In the genomic region with DNA sequence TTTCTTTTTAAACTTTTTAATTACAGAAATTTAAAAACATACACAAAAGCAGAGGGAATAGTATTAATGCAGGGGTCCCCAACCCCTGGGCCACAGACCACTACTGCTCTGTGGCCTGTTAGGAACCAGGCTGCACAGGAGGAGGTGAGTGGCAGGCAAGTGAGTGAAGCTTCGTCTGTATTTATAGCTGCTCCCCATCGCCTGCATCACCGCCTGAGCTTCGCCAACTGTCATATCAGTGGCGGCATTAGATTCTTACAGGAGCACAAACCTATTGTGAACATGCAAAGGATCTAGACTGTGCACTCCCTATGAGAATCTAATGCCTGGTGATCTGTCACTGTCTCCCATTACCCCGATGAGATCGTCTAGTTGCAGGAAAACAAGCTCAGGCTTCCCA, we compare ENCODE assay signal across 23 cellular contexts. TPM values are rescaled to one million over a fixed set of nuclear protein-coding genes. Genes with fewer than 3 reads are reported as not detected.
"Had no signal": no experiment of that assay in that cellular context is flagged by ENCODE, and none has a peak within 500 bp of the region (broad histone marks: within the 10 kb centered on the region; RNA-seq: fewer than 3 reads in every experiment).

No MANE protein-coding gene starts in this region.

- ATAC-seq: gastroesophageal sphincter, left lung, right cardiac atrium, WTC11 had no signal

- H3K36me3 Mint-ChIP-seq: WTC11 had no signal

- H3K9me3 Mint-ChIP-seq: nephron progenitor cell, WTC11 had no signal

- H3K27ac Mint-ChIP-seq: nephron progenitor cell, WTC11 had no signal

- H3K4me3 Mint-ChIP-seq: activated CD8-positive, alpha-beta T cell treated with anti-CD3 and anti-CD28 coated beads, Interleukin-2, amount 10 ng/mL, durations not matched to agents 7 days and 5 days; nephron progenitor cell; WTC11 had no signal

- H3K27me3 ChIP-seq: ascending aorta, breast epithelium, gastroesophageal sphincter, left lung, transverse colon had no signal

- DNase-seq: activated CD4-positive, alpha-beta T cell treated with anti-CD3 and anti-CD28 coated beads for 4 hours; hippocampal formation; kidney; left lung; mucosa of descending colon; nephron progenitor cell; occipital lobe; right cardiac atrium; stimulated activated CD4-positive, alpha-beta T cell treated with anti-CD3 and anti-CD28 coated beads, Interleukin-15, amount 100 ng/mL, for 24 hours; stimulated activated CD4-positive, alpha-beta T cell treated with anti-CD3 and anti-CD28 coated beads, Interleukin-4, amount 100 ng/mL, for 1 hour; substantia nigra; transverse colon had no signal

- H3K4me3 ChIP-seq: ascending aorta, breast epithelium, gastroesophageal sphincter, left lung, mucosa of descending colon, SK-N-MC, skin epidermis, transverse colon had no signal

- H3K27ac ChIP-seq: ascending aorta, breast epithelium, left lung, SK-N-MC, skin epidermis had no signal

- H3K36me3 ChIP-seq: ascending aorta, breast epithelium, left lung, transverse colon had no signal

- FAIRE-seq: kidney, TTC549 had no signal

- H3K4me1 ChIP-seq: ascending aorta, breast epithelium, left lung had no signal

- H3K4me1 Mint-ChIP-seq: nephron progenitor cell, WTC11 had no signal

- H3K9me3 ChIP-seq: ascending aorta, breast epithelium, gastroesophageal sphincter, left lung, mucosa of descending colon, transverse colon had no signal

RNA-seq across cellular contexts. Expression of gene CCR9, which starts 22.4 kb away (rescaled TPM):
- total RNA-seq: ascending aorta, breast epithelium, dermis microvascular lymphatic vessel endothelial cell, gastroesophageal sphincter, posterior vena cava, right cardiac atrium, WTC11 had no signal
- polyA plus RNA-seq: esophagus, right cardiac atrium had no signal

RNA-seq across cellular contexts. Expression of gene CXCR6, which starts 34.5 kb away (rescaled TPM):
- total RNA-seq: dermis microvascular lymphatic vessel endothelial cell, occipital lobe, WTC11 had no signal
